8 cellular contexts compared by ENCODE assay signal in the genomic region with DNA sequence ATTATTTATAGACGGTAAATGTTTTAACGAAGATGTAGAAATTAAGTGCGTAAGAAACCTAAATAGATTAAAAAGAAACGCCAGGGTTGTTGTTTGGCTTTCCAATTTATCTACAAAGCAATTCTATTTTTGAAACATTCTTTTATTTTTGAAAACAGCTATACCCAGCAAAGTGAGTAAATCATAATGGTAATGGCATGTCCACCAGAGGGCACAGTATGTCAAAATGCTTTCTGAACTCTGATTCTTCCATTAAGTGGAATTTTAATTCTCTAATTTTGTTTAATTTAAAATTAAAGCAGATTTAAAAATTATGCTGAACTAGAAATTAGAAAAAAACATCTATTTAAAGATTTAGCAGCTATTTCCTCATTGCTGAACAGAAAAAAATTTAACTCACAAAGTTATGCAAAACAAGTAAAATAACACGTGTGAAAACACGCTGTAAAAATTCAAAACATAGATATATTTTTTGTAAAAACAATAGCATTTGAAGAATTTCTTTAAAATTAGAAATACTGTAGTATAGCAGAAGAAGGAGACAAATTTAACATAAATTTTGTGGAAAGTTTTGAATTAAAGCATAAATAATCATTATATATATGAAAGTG. TPM values are rescaled to one million over a fixed set of nuclear protein-coding genes. Genes with fewer than 3 reads are reported as not detected.
DNase-seq lines count a peak whose midpoint lies in the region; ATAC-seq, FAIRE-seq and TF ChIP-seq lines count a peak whose summit lies in the region.

No MANE protein-coding gene starts in this region.

- no peaks in the 10 kb centered on the region for H3K4me1 ChIP-seq in parathyroid adenoma

- H3K9ac ChIP-seq in parathyroid adenoma, result no peak overlapping the region

- no peaks in the 10 kb centered on the region for H3K36me3 ChIP-seq in parathyroid adenoma (ENCODE audit: control insufficient read depth, insufficient read depth, low read length)

- H3K9me3 ChIP-seq in parathyroid adenoma (ENCODE audit: control insufficient read depth, low read length), result no peaks in the 10 kb centered on the region

- DNase-seq in GM10266 (ENCODE audit: extremely low spot score) (no peak), NCI-H1092 treated with DMSO at 0.1 percent for 48 hours (lab: John Stamatoyannopoulos, UW) (peak; percentile 61), occipital lobe (lab: John Stamatoyannopoulos, UW) (no peak), NCI-H226 (no peak)

- no peaks in the 10 kb centered on the region for H3K79me2 ChIP-seq in parathyroid adenoma

- no peak overlapping the region for H2AFZ ChIP-seq in parathyroid adenoma

- no peak overlapping the region for H3K27ac ChIP-seq in parathyroid adenoma

- TF ChIP-seq CTCF in GM10266 (IDR thresholded peaks at IDR 0.05; ENCODE audit: control insufficient read depth, insufficient read depth, low read depth, missing control alignments) (peak; percentile 42), parathyroid adenoma (IDR thresholded peaks at IDR 0.05) (peak; percentile 39)

- no peak for ATAC-seq in GM21737 (IDR thresholded peaks at IDR 0.05; ENCODE audit: unreplicated experiment)
- ATAC-seq in GM21786 (IDR thresholded peaks at IDR 0.05; ENCODE audit: unreplicated experiment), result no peak

- no peaks in the 10 kb centered on the region for H3K27me3 ChIP-seq in parathyroid adenoma (ENCODE audit: control insufficient read depth, insufficient read depth, low read length)

- no peak overlapping the region for H3K4me2 ChIP-seq in parathyroid adenoma (ENCODE audit: low read length)

- no peak overlapping the region for H3K4me3 ChIP-seq in parathyroid adenoma (ENCODE audit: low read depth, low read length)

- FAIRE-seq in colon (lab: Jason Lieb, UNC), result peak; percentile 87

RNA-seq across cellular contexts. Expression of gene RASSF6, which starts 26.5 kb away (rescaled TPM):
- 0.31 TPM for total RNA-seq in occipital lobe
